In genomic region chrX:47581731-47582647, GRCh38 we compare ENCODE assay signal across 1 cellular context.
A peak's percentile ranks its signal among the peaks of the same experiment; 100 is the strongest.
TF ChIP-seq lines count a peak whose summit lies in the region.

TIMP1 (plus strand) TSS chrX:47582436; CDS start chrX:47583416, 980 bp downstream.

TF ChIP-seq in K562, 482 proteins besides CTCF, POLR2A, EP300 and RAD21 (continued from another document and continues in another):
- peak; percentile 65; the same call in 1 of the 2 replicates for TF ChIP-seq ARID4B (CRISPR knock-in tag; IDR thresholded peaks at IDR 0.05)
- 0 out of 2 replicates have a peak, but pooled peaks have one; percentile 30 for TF ChIP-seq FOXP1 (CRISPR knock-in tag; IDR thresholded peaks at IDR 0.05)
- no peak for TF ChIP-seq MLX (CRISPR knock-in tag; conservative IDR thresholded peaks at IDR 0.05)
- peak; percentile 68 for TF ChIP-seq SP1 (CRISPR knock-in tag; IDR thresholded peaks at IDR 0.05)
- TF ChIP-seq CEBPG (CRISPR knock-in tag; IDR thresholded peaks at IDR 0.05) = 0 out of 2 replicates have a peak, but pooled peaks have one; percentile 18
- TF ChIP-seq CEBPG (tag; conservative IDR thresholded peaks at IDR 0.05 in 1 of 2, IDR thresholded peaks at IDR 0.05 in 1 of 2) = no peak
- TF ChIP-seq ZKSCAN1 (IDR thresholded peaks at IDR 0.05; ENCODE audit: low read depth, low read length) = no peak
- TF ChIP-seq LEF1 (IDR thresholded peaks at IDR 0.05) = peak; percentile 76
- TF ChIP-seq SIN3A (IDR thresholded peaks at IDR 0.05; ENCODE audit: borderline replicate concordance in 2 of 2, control insufficient read depth in 1 of 2, low read depth in 2 of 2, low read length in 2 of 2) = peak; percentile 47 to 52; a peak in 1 of 4 replicates
- no peak for TF ChIP-seq ZSCAN32 (CRISPR knock-in tag; IDR thresholded peaks at IDR 0.05)
- TF ChIP-seq HDAC1 (IDR thresholded peaks at IDR 0.05) = peak in 1 of 2 experiments; percentile 28; a peak in 1 of 4 replicates
- TF ChIP-seq ZFX (CRISPR knock-in tag; IDR thresholded peaks at IDR 0.05) = peak; percentile 96
- no peak for TF ChIP-seq ZNF146 (CRISPR knock-in tag; IDR thresholded peaks at IDR 0.05; ENCODE audit: unreplicated experiment)
- TF ChIP-seq MCM5 (IDR thresholded peaks at IDR 0.05; ENCODE audit: low read depth) = no peak
- no peak for TF ChIP-seq L3MBTL2 (IDR thresholded peaks at IDR 0.05)
- peak; percentile 67 for TF ChIP-seq CREM (IDR thresholded peaks at IDR 0.05; ENCODE audit: low read depth)
- TF ChIP-seq ZZZ3 (IDR thresholded peaks at IDR 0.05) = peak; percentile 53; the same call in 1 of the 2 replicates
- peak; percentile 42 for TF ChIP-seq KDM5B (IDR thresholded peaks at IDR 0.05; ENCODE audit: insufficient replicate concordance, low read depth, low read length)
- TF ChIP-seq SMAD3 (CRISPR knock-in tag; conservative IDR thresholded peaks at IDR 0.05) = no peak
- peak in 1 of 2 experiments; percentile 10 for TF ChIP-seq E2F6 (IDR thresholded peaks at IDR 0.05; ENCODE audit: borderline replicate concordance in 1 of 2, extremely low read depth in 1 of 2, insufficient read depth in 1 of 2, insufficient read length in 1 of 2, low read depth in 1 of 2, low read length in 1 of 2, poor library complexity in 1 of 2, severe bottlenecking in 1 of 2)
- peak; percentile 71; the same call in 1 of the 2 replicates for TF ChIP-seq PHF8 (IDR thresholded peaks at IDR 0.05; ENCODE audit: borderline replicate concordance, low read length)
- TF ChIP-seq CXXC5 (CRISPR knock-in tag; IDR thresholded peaks at IDR 0.05) = peak; percentile 55
- TF ChIP-seq SMARCC2 (IDR thresholded peaks at IDR 0.05; ENCODE audit: low read depth) = no peak
- peak; percentile 67 for TF ChIP-seq TAF9B (IDR thresholded peaks at IDR 0.05; ENCODE audit: partially characterized antibody)
- no peak for TF ChIP-seq TARDBP (IDR thresholded peaks at IDR 0.05)
- TF ChIP-seq ZNF263 (CRISPR knock-in tag; IDR thresholded peaks at IDR 0.05; ENCODE audit: borderline replicate concordance) = 0 out of 2 replicates have a peak, but pooled peaks have one; percentile 32
- no peak for TF ChIP-seq ZNF124 (CRISPR knock-in tag; IDR thresholded peaks at IDR 0.05)
- 0 out of 2 replicates have a peak, but pooled peaks have one; percentile 48 for TF ChIP-seq ZNF175 (CRISPR knock-in tag; IDR thresholded peaks at IDR 0.05; ENCODE audit: low read depth)
- peak; percentile 77 for TF ChIP-seq POLR2AphosphoS5 (IDR thresholded peaks at IDR 0.05; ENCODE audit: control insufficient read depth, insufficient read depth, low read depth, low read length)
- TF ChIP-seq POLR2G (IDR thresholded peaks at IDR 0.05; ENCODE audit: low read depth, low read length) = peak; percentile 96
- peak in 1 of 2 experiments; percentile 75; a peak in 2 of 4 replicates for TF ChIP-seq RCOR1 (IDR thresholded peaks at IDR 0.05; ENCODE audit: borderline replicate concordance in 1 of 2, low read depth in 2 of 2, low read length in 2 of 2)
- peak; percentile 77 for TF ChIP-seq HNRNPLL (IDR thresholded peaks at IDR 0.05; ENCODE audit: low read depth, low read length, poor library complexity, severe bottlenecking)
- 0 out of 2 replicates have a peak, but pooled peaks have one; percentile 3 for TF ChIP-seq STAT5A (IDR thresholded peaks at IDR 0.05; ENCODE audit: borderline replicate concordance, low read length)
- TF ChIP-seq ZNF589 (CRISPR knock-in tag; IDR thresholded peaks at IDR 0.05; ENCODE audit: low read depth) = 0 out of 2 replicates have a peak, but pooled peaks have one; percentile 25
- TF ChIP-seq CHD1 (IDR thresholded peaks at IDR 0.05; ENCODE audit: low read length) = no peak
- TF ChIP-seq ATF7 (IDR thresholded peaks at IDR 0.05) = peak; percentile 84
- TF ChIP-seq CTBP1 (IDR thresholded peaks at IDR 0.05; ENCODE audit: borderline replicate concordance) = peak; percentile 71; the same call in 1 of the 2 replicates
- 0 out of 2 replicates have a peak, but pooled peaks have one; percentile 39 for TF ChIP-seq HDAC2 (IDR thresholded peaks at IDR 0.05)
- TF ChIP-seq MYC (IDR thresholded peaks at IDR 0.05; ENCODE audit: low read depth, low read length) = peak; percentile 53; the same call in 1 of the 2 replicates
- TF ChIP-seq MYC (CRISPR knock-in tag; IDR thresholded peaks at IDR 0.05; ENCODE audit: borderline replicate concordance, low read depth) = no peak
- TF ChIP-seq TAF7 (tag; IDR thresholded peaks at IDR 0.05) = 0 out of 2 replicates have a peak, but pooled peaks have one; percentile 38
- TF ChIP-seq KLF1 (tag; IDR thresholded peaks at IDR 0.05) = 0 out of 2 replicates have a peak, but pooled peaks have one; percentile 19
- peak; percentile 82 for TF ChIP-seq SUPT5H (IDR thresholded peaks at IDR 0.05)
- peak; percentile 72 for TF ChIP-seq ARID1B (IDR thresholded peaks at IDR 0.05)
- TF ChIP-seq SETDB1 (IDR thresholded peaks at IDR 0.05; ENCODE audit: low read length) = no peak
- TF ChIP-seq VEZF1 (CRISPR knock-in tag; IDR thresholded peaks at IDR 0.05) = peak; percentile 83
- TF ChIP-seq KDM1A (IDR thresholded peaks at IDR 0.05) = peak; percentile 75 to 80
- TF ChIP-seq SRF (CRISPR knock-in tag; IDR thresholded peaks at IDR 0.05) = no peak
- peak in 1 of 2 experiments; percentile 51; a peak in 1 of 4 replicates for TF ChIP-seq TEAD1 (CRISPR knock-in tag; IDR thresholded peaks at IDR 0.05)
- TF ChIP-seq TFAP4 (CRISPR knock-in tag; IDR thresholded peaks at IDR 0.05; ENCODE audit: borderline replicate concordance) = peak; percentile 79
- TF ChIP-seq DPF2 (IDR thresholded peaks at IDR 0.05) = peak; percentile 77
- peak; percentile 56; the same call in 1 of the 2 replicates for TF ChIP-seq ZBTB7A (IDR thresholded peaks at IDR 0.05; ENCODE audit: borderline replicate concordance, control insufficient read depth, low read depth, low read length)
- TF ChIP-seq HSF4 (CRISPR knock-in tag; IDR thresholded peaks at IDR 0.05; ENCODE audit: borderline replicate concordance) = no peak
- peak; percentile 75 for TF ChIP-seq TBP (optimal IDR thresholded peaks at IDR 0.05; ENCODE audit: low read depth, low read length)
- peak; percentile 27 for TF ChIP-seq DACH1 (IDR thresholded peaks at IDR 0.05; ENCODE audit: partially characterized antibody)
- TF ChIP-seq CBFA2T3 (IDR thresholded peaks at IDR 0.05) = peak; percentile 4
- peak; percentile 96 for TF ChIP-seq PKNOX1 (IDR thresholded peaks at IDR 0.05)
- no peak for TF ChIP-seq ATF1 (CRISPR knock-in tag; IDR thresholded peaks at IDR 0.05)
- peak; percentile 81 for TF ChIP-seq ATF1 (tag; IDR thresholded peaks at IDR 0.05)
- TF ChIP-seq PML (IDR thresholded peaks at IDR 0.05; ENCODE audit: low read length) = 0 out of 2 replicates have a peak, but pooled peaks have one; percentile 15
- 0 out of 2 replicates have a peak, but pooled peaks have one; percentile 20 for TF ChIP-seq NCOR1 (IDR thresholded peaks at IDR 0.05)
- TF ChIP-seq TRIM24 (IDR thresholded peaks at IDR 0.05) = 0 out of 4 replicates have a peak, but pooled peaks of 1 of the 2 experiments have one; percentile 39
- 0 out of 2 replicates have a peak, but pooled peaks have one; percentile 38 for TF ChIP-seq ETS1 (conservative IDR thresholded peaks at IDR 0.05; ENCODE audit: control insufficient read depth, low read depth, low read length)
- TF ChIP-seq ZKSCAN8 (CRISPR knock-in tag; IDR thresholded peaks at IDR 0.05) = peak; percentile 100
- TF ChIP-seq HBP1 (CRISPR knock-in tag; IDR thresholded peaks at IDR 0.05) = no peak
- TF ChIP-seq TRIM28 (IDR thresholded peaks at IDR 0.05) = no peak; the same call in 1 of the 2 replicates
- TF ChIP-seq BCOR (IDR thresholded peaks at IDR 0.05) = peak; percentile 99
- TF ChIP-seq NONO (IDR thresholded peaks at IDR 0.05; ENCODE audit: low read depth in 2 of 2, low read length in 1 of 2) = 0 out of 4 replicates have a peak, but pooled peaks of 1 of the 2 experiments have one; percentile 25
